ENCODE assay signal across 35 cellular contexts in genomic region chr12:44885902-44886301, GRCh38. TPM values are rescaled to one million over a fixed set of nuclear protein-coding genes. Genes with fewer than 3 reads are reported as not detected.
DNase-seq lines count a peak whose midpoint lies in the region; ATAC-seq and TF ChIP-seq lines count a peak whose summit lies in the region.
"Had no signal": no experiment of that assay in that cellular context is flagged by ENCODE, and none has a peak within 500 bp of the region (broad histone marks: within the 10 kb centered on the region; RNA-seq: fewer than 3 reads in every experiment).

No MANE protein-coding gene starts in this region.

- no peak overlapping the region for H3K9ac ChIP-seq in SK-N-MC (ENCODE audit: insufficient read length)
- H3K9ac ChIP-seq: BLaER1; BLaER1 treated with 17β-estradiol and CSF1 and Interleukin-3, amounts not matched to agents 10 nM and 100 nM had no signal

- intact Hi-C loops in A673 (cut with micrococcal nuclease; ENCODE audit: unreplicated experiment) = loop anchor here (2.0 to 5.0 kb wide), 4 partner anchors 236 to 917 kb away; no protein-coding TSS in a partner anchor

- TF ChIP-seq CTCF in A673 (conservative IDR thresholded peaks at IDR 0.05; ENCODE audit: low read depth, low read length) (no peak), HEK293 (tag by site-specific recombination; IDR thresholded peaks at IDR 0.05) (no peak), GM13976 (IDR thresholded peaks at IDR 0.05; ENCODE audit: borderline replicate concordance, control extremely low read depth, extremely low read depth, insufficient read depth, missing control alignments) (no peak)

- no peaks in the 10 kb centered on the region for H3K27me3 ChIP-seq in A673 (replicated peaks; ENCODE audit: insufficient read depth, low read depth, low read length, poor library complexity)
- H3K27me3 ChIP-seq: BE2C; BLaER1; BLaER1 treated with 17β-estradiol and CSF1 and Interleukin-3, amounts not matched to agents 10 nM and 100 nM had no signal

- H3K9me3 ChIP-seq in A673 (ENCODE audit: low read depth, low read length, poor library complexity, severe bottlenecking) (peaks cover 24% of the 10 kb centered on the region), HEK293 (ENCODE audit: control insufficient read depth, insufficient read depth, low read depth, low read length) (no peaks in the 10 kb centered on the region; the same call in none of the 2 replicates), SK-N-MC (ENCODE audit: low read depth, low read length) (no peaks in the 10 kb centered on the region; the same call in 1 of the 2 replicates)
- H3K9me3 ChIP-seq: BE2C had no signal

- CTCF ChIA-PET in A673 (lab: Charles Lee) = interaction anchor here (1.0 to 1.2 kb wide), 4 partner anchors 63 to 676 kb away, joined by 3 to 5 read pairs (median 4); no protein-coding TSS in a partner anchor
- CTCF ChIA-PET in HEK293 (lab: Yijun Ruan, JAX) = interaction anchor here (1.0 kb wide), 1 partner anchor 63 kb away, joined by 3 read pairs; no protein-coding TSS in a partner anchor

- H3K36me3 ChIP-seq in A673 (ENCODE audit: insufficient read depth, low read length, poor library complexity, severe bottlenecking) = peaks cover 25% of the 10 kb centered on the region
- H3K36me3 ChIP-seq in HEK293 (ENCODE audit: control insufficient read depth in 2 of 2, insufficient read depth in 1 of 2, low read length in 2 of 2) = no peaks in the 10 kb centered on the region
- H3K36me3 ChIP-seq in SK-N-MC (ENCODE audit: insufficient read depth, low read length) = peaks cover 11% of the 10 kb centered on the region; the same call in 1 of the 2 replicates
- H3K36me3 ChIP-seq: BE2C; BLaER1; BLaER1 treated with 17β-estradiol and CSF1 and Interleukin-3, amounts not matched to agents 10 nM and 100 nM had no signal

- DNase-seq in activated naive CD4-positive, alpha-beta T cell treated with anti-CD3 and anti-CD28 coated beads, Interleukin-2, amount 50 U/mL, for 72 hours (ENCODE audit: low spot score in 2 of 2) = no peak
- DNase-seq in A673 (ENCODE audit: low spot score) (peak; percentile 92), SK-N-MC (ENCODE audit: low read depth, low spot score) (peak; percentile 87), epidermal melanocyte (ENCODE audit: insufficient read length, low spot score) (no peak), GM13976 (ENCODE audit: low spot score) (no peak)
- DNase-seq: 8988T; ACHN; AML-193; BE2C; C1 segment of cervical spinal cord; Caco-2; Calu3; CD4-positive, alpha-beta memory T cell; CD4-positive, alpha-beta T cell; CD4-positive, CD25-positive, alpha-beta regulatory T cell; CD8-positive, alpha-beta memory T cell; CD8-positive, alpha-beta T cell; COR-L47; DMS 273 treated with DMSO at 0.1 percent for 48 hours; DMS153; DMS53; DMS79; DMS79 treated with DMSO at 0.1 percent for 48 hours; DND-41; EL had no signal

- no peak overlapping the region for H3K4me3 Mint-ChIP-seq in activated naive CD4-positive, alpha-beta T cell treated with anti-CD3 and anti-CD28 coated beads, Interleukin-2, amount 50 U/mL, for 24 hours
- H3K4me3 Mint-ChIP-seq: B cell; CD14-positive monocyte; CD4-positive, alpha-beta memory T cell; CD4-positive, alpha-beta T cell; CD4-positive, CD25-positive, alpha-beta regulatory T cell; CD8-positive, alpha-beta memory T cell; CD8-positive, alpha-beta T cell had no signal

- peak overlapping the region; percentile 99 for H3K27ac ChIP-seq in A673 (ENCODE audit: low read depth, low read length, poor library complexity, severe bottlenecking)
- H3K27ac ChIP-seq in HEK293 (ENCODE audit: extremely low read depth, low read depth, low read length) = no peak overlapping the region
- peak overlapping the region; percentile 98 for H3K27ac ChIP-seq in SK-N-MC
- H3K27ac ChIP-seq: 22Rv1; A549; BLaER1; BLaER1 treated with 17β-estradiol and CSF1 and Interleukin-3, amounts not matched to agents 10 nM and 100 nM; C4-2B had no signal

- H3K4me1 Mint-ChIP-seq in activated naive CD4-positive, alpha-beta T cell treated with anti-CD3 and anti-CD28 coated beads, Interleukin-2, amount 50 U/mL, for 24 hours = no peaks in the 10 kb centered on the region
- H3K4me1 Mint-ChIP-seq: B cell; CD14-positive monocyte; CD4-positive, alpha-beta memory T cell; CD4-positive, CD25-positive, alpha-beta regulatory T cell; CD8-positive, alpha-beta memory T cell had no signal

- H3K9me3 Mint-ChIP-seq in activated naive CD4-positive, alpha-beta T cell treated with anti-CD3 and anti-CD28 coated beads, Interleukin-2, amount 50 U/mL, for 24 hours = peaks cover 6% of the 10 kb centered on the region
- H3K9me3 Mint-ChIP-seq in activated naive CD4-positive, alpha-beta T cell treated with anti-CD3 and anti-CD28 coated beads, Interleukin-2, amount 50 U/mL, for 72 hours = peaks cover 6 to 8% of the 10 kb centered on the region in 2 donors

- H3K4me1 ChIP-seq in A673 (ENCODE audit: insufficient read depth, low read length, poor library complexity, severe bottlenecking) = peaks cover 60% of the 10 kb centered on the region
- peaks cover 4% of the 10 kb centered on the region; the same call in 1 of the 2 replicates for H3K4me1 ChIP-seq in HEK293 (ENCODE audit: control insufficient read depth, insufficient read depth, low read length)
- H3K4me1 ChIP-seq: A549; BE2C; BLaER1; BLaER1 treated with 17β-estradiol and CSF1 and Interleukin-3, amounts not matched to agents 10 nM and 100 nM; Caco-2 had no signal

- H3K36me3 Mint-ChIP-seq in activated naive CD4-positive, alpha-beta T cell treated with anti-CD3 and anti-CD28 coated beads, Interleukin-2, amount 50 U/mL, for 24 hours = peaks cover 6% of the 10 kb centered on the region
- peaks cover 0 to 6% of the 10 kb centered on the region in 2 donors for H3K36me3 Mint-ChIP-seq in activated naive CD4-positive, alpha-beta T cell treated with anti-CD3 and anti-CD28 coated beads, Interleukin-2, amount 50 U/mL, for 72 hours
- H3K36me3 Mint-ChIP-seq: CD14-positive monocyte; CD4-positive, CD25-positive, alpha-beta regulatory T cell had no signal

- no peaks in the 10 kb centered on the region for H3K27me3 Mint-ChIP-seq in activated naive CD4-positive, alpha-beta T cell treated with anti-CD3 and anti-CD28 coated beads, Interleukin-2, amount 50 U/mL, for 24 hours
- H3K27me3 Mint-ChIP-seq: CD4-positive, alpha-beta memory T cell; CD4-positive, alpha-beta T cell had no signal

- no TSS peak for BruUV-seq in A673 (replicated peaks; lab: Mats Ljungman, UMichigan)

- POLR2A ChIA-PET in A673 (lab: Charles Lee; ENCODE audit: low non-redundant PET) (interaction anchor here (0.6 to 0.7 kb wide), 3 partner anchors 10 to 745 kb away, joined by 5 to 6 read pairs (median 5); partner anchors contain the start of gene NELL2), HEK293 (lab: Yijun Ruan, JAX) (interaction anchor here (2.1 kb wide), 1 partner anchor 9 kb away, joined by 5 read pairs; the partner anchor contains the start of gene NELL2)

- peak overlapping the region; percentile 55 for H3K27ac Mint-ChIP-seq in activated naive CD4-positive, alpha-beta T cell treated with anti-CD3 and anti-CD28 coated beads, Interleukin-2, amount 50 U/mL, for 24 hours
- no peak overlapping the region for H3K27ac Mint-ChIP-seq in activated naive CD4-positive, alpha-beta T cell treated with anti-CD3 and anti-CD28 coated beads, Interleukin-2, amount 50 U/mL, for 72 hours
- H3K27ac Mint-ChIP-seq: B cell; CD14-positive monocyte; CD4-positive, alpha-beta memory T cell; CD4-positive, alpha-beta T cell; CD4-positive, CD25-positive, alpha-beta regulatory T cell; CD8-positive, alpha-beta memory T cell; CD8-positive, alpha-beta T cell had no signal

- H3K4me3 ChIP-seq in A673 (ENCODE audit: low read depth, low read length, poor library complexity, severe bottlenecking) = no peak overlapping the region
- H3K4me3 ChIP-seq in HEK293 (ENCODE audit: low read depth, low read length) = no peak overlapping the region
- no peak overlapping the region for H3K4me3 ChIP-seq in SK-N-MC
- H3K4me3 ChIP-seq: A549; BLaER1; BLaER1 treated with 17β-estradiol and CSF1 and Interleukin-3, amounts not matched to agents 10 nM and 100 nM had no signal

- in situ Hi-C loops in GM13976 (cut with MboI; ENCODE audit: low sequenced_read_pairs, unreplicated experiment) = no loop called here

- ATAC-seq in activated naive CD4-positive, alpha-beta T cell treated with anti-CD3 and anti-CD28 coated beads, Interleukin-2, amount 50 U/mL, for 72 hours = no peak
- ATAC-seq in HG03135 (IDR thresholded peaks at IDR 0.05; ENCODE audit: unreplicated experiment) = no peak
- ATAC-seq: A549; CD8-positive, alpha-beta T cell had no signal

TF ChIP-seq in HEK293, 187 proteins besides CTCF, POLR2A, EP300 and RAD21 (continues in another document):
- TF ChIP-seq ZNF366 (tag by site-specific recombination; conservative IDR thresholded peaks at IDR 0.05) (peak; percentile 50), SP7 (tag by site-specific recombination; IDR thresholded peaks at IDR 0.05) (no peak), ZNF549 (tag by site-specific recombination; IDR thresholded peaks at IDR 0.05) (no peak), ZSCAN5A (tag by site-specific recombination; IDR thresholded peaks at IDR 0.05) (no peak), ZNF354C (tag by site-specific recombination; IDR thresholded peaks at IDR 0.05; ENCODE audit: borderline replicate concordance, low read depth) (no peak), ZNF707 (tag by site-specific recombination; IDR thresholded peaks at IDR 0.05) (no peak)

RNA-seq across cellular contexts. Expression of gene NELL2, which starts 9.8 kb away (rescaled TPM):
- total RNA-seq in activated naive CD4-positive, alpha-beta T cell treated with anti-CD3 and anti-CD28 coated beads, Interleukin-2, amount 50 U/mL, for 72 hours = 10 to 100 TPM; 47.5 to 82.3 TPM
- total RNA-seq in A673 (2021) = 596 and 641 TPM in 2 replicates
- total RNA-seq: B cell, Calu3 had no signal

Comparison
In these comparisons a context has a peak if more than half of its experiments do, and no peak if none do; other contexts are left out.
1. DNase-seq: peak in A673 (single experiment) and SK-N-MC (single experiment); none in activated naive CD4-positive, alpha-beta T cell treated with anti-CD3 and anti-CD28 coated beads, Interleukin-2, amount 50 U/mL, for 72 hours (0 of 2), epidermal melanocyte (single experiment) and GM13976 (single experiment).